In the genomic region with DNA sequence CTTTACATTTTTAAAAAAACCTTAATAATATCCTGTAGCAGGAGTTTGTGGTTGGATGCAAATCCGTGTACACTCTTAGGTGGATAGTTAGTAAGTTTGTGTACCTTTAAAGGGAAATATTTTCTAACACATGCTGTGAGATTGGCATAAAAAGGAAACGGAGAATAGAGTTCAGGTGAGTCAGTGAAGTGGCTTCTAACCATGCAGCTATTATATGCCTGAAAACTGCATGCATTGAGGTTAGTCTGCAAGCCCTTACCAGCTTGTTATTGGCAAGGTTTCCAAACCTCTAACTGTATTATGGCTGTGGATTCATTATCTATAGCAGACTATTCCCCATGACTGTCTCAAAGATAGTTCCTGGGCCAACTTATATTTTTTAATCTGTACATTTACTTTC, we compare ENCODE assay signal across 29 cellular contexts.
"Had no signal": no experiment of that assay in that cellular context is flagged by ENCODE, and none has a peak within 500 bp of the region (broad histone marks: within the 10 kb centered on the region; RNA-seq: fewer than 3 reads in every experiment).

No MANE protein-coding gene starts in this region.

- H3K36me3 ChIP-seq: adrenal gland, ascending aorta, left lung, sigmoid colon, uterus had no signal

- H3K4me2 ChIP-seq: hepatocyte had no signal

- H3K79me2 ChIP-seq: hepatocyte had no signal

- H3K27ac ChIP-seq: adrenal gland, ascending aorta, hepatocyte, left lung, sigmoid colon, testis, uterus had no signal

- H2AFZ ChIP-seq: hepatocyte had no signal

- H3K4me1 ChIP-seq: adrenal gland, ascending aorta, left lung, sigmoid colon, testis, uterus had no signal

- H3K27me3 Mint-ChIP-seq: activated B cell treated with CpG ODN at 0.5 μM for 24 hours; activated CD4-positive, alpha-beta T cell treated with anti-CD3 and anti-CD28 coated beads for 36 hours; activated T-cell treated with anti-CD3 and anti-CD28 coated beads, Interleukin-2, amount 50 U/mL, for 24 hours; activated T-helper 17 cell treated with anti-CD3 and anti-CD28 coated beads, Interleukin-2, amount 50 U/mL, for 72 hours; dendritic cell treated with granulocyte-macrophage colony-stimulating factor and Interleukin-4, amounts not matched to agents 40 ng/mL and 50 ng/mL, for 4 days; natural killer cell treated with Interleukin-12 subunit alpha and Interleukin-12 subunit beta and Interleukin-15 and Interleukin-18, amount 100 ng/mL, for 72 hours; progenitor cell of endocrine pancreas; stimulated activated naive B cell treated with anti-CD40 and anti-IgM and Interleukin-4, amounts not matched to agents 10 μg/mL and 1 μg/mL and 100 μg/mL, for 72 hours had no signal

- H3K4me1 Mint-ChIP-seq: activated B cell treated with CpG ODN at 0.5 μM for 24 hours; activated CD4-positive, alpha-beta T cell treated with anti-CD3 and anti-CD28 coated beads for 36 hours; activated T-helper 17 cell treated with anti-CD3 and anti-CD28 coated beads, Interleukin-2, amount 50 U/mL, for 72 hours; immature natural killer cell; stimulated activated naive B cell treated with anti-CD40 and anti-IgM and Interleukin-4, amounts not matched to agents 10 μg/mL and 1 μg/mL and 100 μg/mL, for 72 hours had no signal

- H3K4me3 Mint-ChIP-seq: activated B cell treated with CpG ODN at 0.5 μM for 24 hours; activated CD4-positive, alpha-beta T cell treated with anti-CD3 and anti-CD28 coated beads for 36 hours; activated T-cell treated with anti-CD3 and anti-CD28 coated beads, Interleukin-2, amount 50 U/mL, for 24 hours; activated T-helper 17 cell treated with anti-CD3 and anti-CD28 coated beads, Interleukin-2, amount 50 U/mL, for 72 hours; dendritic cell treated with granulocyte-macrophage colony-stimulating factor and Interleukin-4, amounts not matched to agents 40 ng/mL and 50 ng/mL, for 4 days; immature natural killer cell; mesothelial cell of epicardium; natural killer cell treated with Interleukin-12 subunit alpha and Interleukin-12 subunit beta and Interleukin-15 and Interleukin-18, amount 100 ng/mL, for 72 hours; stimulated activated naive B cell treated with anti-CD40 and anti-IgM and Interleukin-4, amounts not matched to agents 10 μg/mL and 1 μg/mL and 100 μg/mL, for 72 hours; T-helper 2 cell treated with Interferon-gamma antibody and Interleukin-4, amounts not matched to agents 5 μg/mL and 100 μg/mL, for 36 hours had no signal

- H3K36me3 Mint-ChIP-seq: activated naive CD4-positive, alpha-beta T cell treated with anti-CD3 and anti-CD28 coated beads, Interleukin-2, amount 50 U/mL, for 72 hours; immature natural killer cell; mesothelial cell of epicardium; natural killer cell treated with Interleukin-12 subunit alpha and Interleukin-12 subunit beta and Interleukin-15 and Interleukin-18, amount 100 ng/mL, for 72 hours; stimulated activated naive B cell treated with anti-CD40 and anti-IgM and Interleukin-4, amounts not matched to agents 10 μg/mL and 1 μg/mL and 100 μg/mL, for 72 hours had no signal

- H3K4me3 ChIP-seq: adrenal gland, ascending aorta, hepatocyte, left lung, sigmoid colon, testis, uterus had no signal

- DNase-seq: activated B cell treated with CpG ODN at 0.5 μM for 24 hours; activated CD4-positive, alpha-beta T cell treated with anti-CD3 and anti-CD28 coated beads for 36 hours; activated CD4-positive, alpha-beta T cell treated with anti-CD3 and anti-CD28 coated beads, Interleukin-2, amount 50 U/mL, for 4 hours; activated CD8-positive, alpha-beta memory T cell treated with anti-CD3 and anti-CD28 coated beads for 24 hours; activated CD8-positive, alpha-beta memory T cell treated with anti-CD3 and anti-CD28 coated beads, Interleukin-2, amount 50 U/mL, for 4 hours; activated T-cell treated with anti-CD3 and anti-CD28 coated beads, Interleukin-2, amount 50 U/mL, for 24 hours; adrenal gland; effector CD4-positive, alpha-beta T cell; glutamatergic neuron; immature natural killer cell; kidney glomerular epithelial cell; left lung; retina; sigmoid colon; stimulated activated CD4-positive, alpha-beta T cell treated with anti-CD3 and anti-CD28 coated beads, Interleukin-2, amount 100 ng/mL, for 48 hours; stimulated activated CD8-positive, alpha-beta memory T cell treated with anti-CD3 and anti-CD28 coated beads, Interleukin-4, amount 100 ng/mL, for 48 hours; stimulated activated naive B cell treated with anti-CD40 and anti-IgM and Interleukin-4, amounts not matched to agents 10 μg/mL and 1 μg/mL and 100 μg/mL, for 72 hours; testis; trophoblast cell; uterus had no signal

- H3K27ac Mint-ChIP-seq: activated B cell treated with CpG ODN at 0.5 μM for 24 hours; activated CD4-positive, alpha-beta T cell treated with anti-CD3 and anti-CD28 coated beads for 36 hours; activated naive CD4-positive, alpha-beta T cell treated with anti-CD3 and anti-CD28 coated beads, Interleukin-2, amount 50 U/mL, for 72 hours; activated T-cell treated with anti-CD3 and anti-CD28 coated beads, Interleukin-2, amount 50 U/mL, for 24 hours; activated T-helper 17 cell treated with anti-CD3 and anti-CD28 coated beads, Interleukin-2, amount 50 U/mL, for 72 hours; dendritic cell treated with granulocyte-macrophage colony-stimulating factor and Interleukin-4, amounts not matched to agents 40 ng/mL and 50 ng/mL, for 4 days; immature natural killer cell; mesothelial cell of epicardium; natural killer cell treated with Interleukin-12 subunit alpha and Interleukin-12 subunit beta and Interleukin-15 and Interleukin-18, amount 100 ng/mL, for 72 hours; progenitor cell of endocrine pancreas; stimulated activated naive B cell treated with anti-CD40 and anti-IgM and Interleukin-4, amounts not matched to agents 10 μg/mL and 1 μg/mL and 100 μg/mL, for 72 hours; T-helper 2 cell treated with Interferon-gamma antibody and Interleukin-4, amounts not matched to agents 5 μg/mL and 100 μg/mL, for 36 hours had no signal

- H3K9me3 ChIP-seq: adrenal gland, ascending aorta, left lung, sigmoid colon, testis, uterus had no signal

- H3K9me3 Mint-ChIP-seq: activated B cell treated with CpG ODN at 0.5 μM for 24 hours; activated naive CD4-positive, alpha-beta T cell treated with anti-CD3 and anti-CD28 coated beads, Interleukin-2, amount 50 U/mL, for 72 hours; activated T-cell treated with anti-CD3 and anti-CD28 coated beads, Interleukin-2, amount 50 U/mL, for 24 hours; activated T-helper 17 cell treated with anti-CD3 and anti-CD28 coated beads, Interleukin-2, amount 50 U/mL, for 72 hours; dendritic cell treated with granulocyte-macrophage colony-stimulating factor and Interleukin-4, amounts not matched to agents 40 ng/mL and 50 ng/mL, for 4 days; mesothelial cell of epicardium; natural killer cell treated with Interleukin-12 subunit alpha and Interleukin-12 subunit beta and Interleukin-15 and Interleukin-18, amount 100 ng/mL, for 72 hours; stimulated activated naive B cell treated with anti-CD40 and anti-IgM and Interleukin-4, amounts not matched to agents 10 μg/mL and 1 μg/mL and 100 μg/mL, for 72 hours; T-helper 2 cell treated with Interferon-gamma antibody and Interleukin-4, amounts not matched to agents 5 μg/mL and 100 μg/mL, for 36 hours had no signal

- H3K27me3 ChIP-seq: adrenal gland, ascending aorta, hepatocyte, left lung, sigmoid colon, testis, uterus had no signal
